7 cellular contexts compared by ENCODE assay signal in genomic region chr17:75345514-75346167, GRCh38. TPM values are rescaled to one million over a fixed set of nuclear protein-coding genes. Genes with fewer than 3 reads are reported as not detected.
DNase-seq lines count a peak whose midpoint lies in the region; ATAC-seq and TF ChIP-seq lines count a peak whose summit lies in the region.

No MANE protein-coding gene starts in this region.

- TF ChIP-seq CTCF in stomach (IDR thresholded peaks at IDR 0.05) (no peak), prostate gland (IDR thresholded peaks at IDR 0.05) (no peak)

- H3K36me3 Mint-ChIP-seq in effector memory CD8-positive, alpha-beta T cell (ENCODE audit: insufficient read depth) = peaks cover 15% of the 10 kb centered on the region

- H3K4me1 Mint-ChIP-seq in effector memory CD8-positive, alpha-beta T cell (ENCODE audit: low read depth in 2 of 2) = peaks cover 60 to 82% of the 10 kb centered on the region in 2 donors

- H3K27me3 ChIP-seq in SJCRH30 (no peaks in the 10 kb centered on the region), stomach (no peaks in the 10 kb centered on the region), prostate gland (replicated peaks; ENCODE audit: insufficient read depth) (no peaks in the 10 kb centered on the region)

- peak overlapping the region; percentile 89 to 91 for H3K27ac Mint-ChIP-seq in effector memory CD8-positive, alpha-beta T cell

- 39 to 47% (median 44%) methylated on average over 8 of the region's 8 CpGs for WGBS in stomach, 5 donors
- WGBS in prostate gland = 50% methylated on average over 8 of the region's 8 CpGs

- H3K9me3 Mint-ChIP-seq in effector memory CD8-positive, alpha-beta T cell = no peaks in the 10 kb centered on the region

- ATAC-seq in GM18909 (IDR thresholded peaks at IDR 0.05; ENCODE audit: poor library complexity, unreplicated experiment) = peak; percentile 58
- peak; percentile 54 for ATAC-seq in HG02763 (IDR thresholded peaks at IDR 0.05; ENCODE audit: unreplicated experiment)
- ATAC-seq in effector memory CD8-positive, alpha-beta T cell (replicated peaks) = peak; percentile 75

- H3K27ac ChIP-seq in SJCRH30 (peak overlapping the region; percentile 10; the same call in 1 of the 2 replicates), stomach (peak overlapping the region in 1 of 5 donors; percentile 18), prostate gland (no peak overlapping the region)

- no peak for DNase-seq in SJCRH30
- DNase-seq in effector memory CD8-positive, alpha-beta T cell = peak in 2 of 3 experiments; percentile 7 to 18
- no peak for DNase-seq in G401 (ENCODE audit: low spot score)
- DNase-seq in stomach = no peak
- no peak for DNase-seq in prostate gland (ENCODE audit: low spot score)

- no peaks in the 10 kb centered on the region for H3K27me3 Mint-ChIP-seq in effector memory CD8-positive, alpha-beta T cell

- no peak for TF ChIP-seq POLR2A in stomach (IDR thresholded peaks at IDR 0.05)
- no peak for TF ChIP-seq POLR2A in prostate gland (IDR thresholded peaks at IDR 0.05)

- in situ Hi-C loops in G401 (cut with HindIII; ENCODE audit: low sequenced_read_pairs) = no loop called here

- H3K4me1 ChIP-seq in SJCRH30 = peaks cover 38% of the 10 kb centered on the region
- H3K4me1 ChIP-seq in stomach = peaks cover 41 to 98% (median 71%) of the 10 kb centered on the region in 4 donors
- no peaks in the 10 kb centered on the region for H3K4me1 ChIP-seq in prostate gland (replicated peaks)

- intact Hi-C loops in stomach (cut with DNase I; ENCODE audit: low total_unique reads) (no loop called here), prostate gland (cut with DNase I) (no loop called here)

- H3K9me3 ChIP-seq in SJCRH30 (replicated peaks) = no peaks in the 10 kb centered on the region
- H3K9me3 ChIP-seq in stomach = no peaks in the 10 kb centered on the region
- no peaks in the 10 kb centered on the region for H3K9me3 ChIP-seq in prostate gland

- H3K36me3 ChIP-seq in SJCRH30 (no peaks in the 10 kb centered on the region), stomach (no peaks in the 10 kb centered on the region), prostate gland (no peaks in the 10 kb centered on the region)

- TF ChIP-seq EP300 in stomach (IDR thresholded peaks at IDR 0.05) = no peak

- H3K4me3 ChIP-seq in SJCRH30 (no peak overlapping the region), stomach (no peak overlapping the region), prostate gland (no peak overlapping the region)

- peak overlapping the region; percentile 63 to 79 for H3K4me3 Mint-ChIP-seq in effector memory CD8-positive, alpha-beta T cell

RNA-seq across cellular contexts. Expression of gene SLC25A19, which starts 56.4 kb away (rescaled TPM):
- 16.2 and 18.7 TPM in 2 replicates for total RNA-seq in SJCRH30 (2014; rRNA removed; shearing (Covaris generic))
- total RNA-seq in G401 (2014; rRNA removed; shearing (Covaris generic)) = 14.7 and 15.6 TPM in 2 replicates
- total RNA-seq in stomach = 10 to 100 TPM in 2 of 5 donors, 1 to 10 TPM in 3; 2.3 to 40.6 (median 6.4) TPM
- 10 to 100 TPM in 2 of 3 donors, 1 to 10 TPM in 1; 8.1 to 16.5 (median 11.7) TPM for polyA plus RNA-seq in stomach
- total RNA-seq in prostate gland = 10 to 100 TPM in 1 of 2 donors, 1 to 10 TPM in 1; 5.2 to 15.2 TPM

RNA-seq across cellular contexts. Expression of gene GRB2, which starts 59.8 kb away (rescaled TPM):
- total RNA-seq in SJCRH30 (2014; rRNA removed; shearing (Covaris generic)) = 91.8 and 92.9 TPM in 2 replicates
- total RNA-seq in G401 (2014; rRNA removed; shearing (Covaris generic)) = 176 and 195 TPM in 2 replicates
- 100 to 1,000 TPM in 4 of 5 donors, 10 to 100 TPM in 1; 73.3 to 488 (median 135) TPM for total RNA-seq in stomach
- 10 to 100 TPM; 32.5 to 48.9 (median 43.3) TPM for polyA plus RNA-seq in stomach
- 10 to 100 TPM; 88.3 to 95.7 TPM for total RNA-seq in prostate gland

Comparison
In these comparisons a context has a peak if more than half of its experiments do, and no peak if none do; other contexts are left out.
1. DNase-seq: peak in effector memory CD8-positive, alpha-beta T cell (2 of 3); none in SJCRH30 (0 of 2), G401 (single experiment), stomach (single experiment) and prostate gland (single experiment).
2. Peak in every context shown above with its lines, with median percentiles within 50 percentile points of each other: ATAC-seq.